Comparison of ENCODE assay signal across 17 cellular contexts in genomic region chr18:11887305-11888262, GRCh38. TPM values are rescaled to one million over a fixed set of nuclear protein-coding genes. Genes with fewer than 3 reads are reported as not detected.
DNase-seq lines count a peak whose midpoint lies in the region; ATAC-seq and TF ChIP-seq lines count a peak whose summit lies in the region.
"Had no signal": no experiment of that assay in that cellular context is flagged by ENCODE, and none has a peak within 500 bp of the region (broad histone marks: within the 10 kb centered on the region; RNA-seq: fewer than 3 reads in every experiment).

No MANE protein-coding gene starts in this region.

- intact Hi-C loops in PC-9 (cut with micrococcal nuclease; ENCODE audit: unreplicated experiment): loop anchor here (1.0 to 2.0 kb wide), 3 partner anchors 27 to 59 kb away; no protein-coding TSS in a partner anchor

- H3F3A ChIP-seq in PC-9 (ENCODE audit: insufficient read depth, low read depth): peaks cover 24% of the 10 kb centered on the region

- no TSS peak for BruUV-seq in PC-9 (replicated peaks; lab: Mats Ljungman, UMichigan)

- no peak overlapping the region for H3K4me3 ChIP-seq in PC-9
- no peak overlapping the region for H3K4me3 ChIP-seq in gastroesophageal sphincter
- H3K4me3 ChIP-seq: BLaER1 treated with 17β-estradiol and CSF1 and Interleukin-3, amounts not matched to agents 10 nM and 100 nM; right atrium auricular region had no signal

- H3K9me3 ChIP-seq in PC-9 (ENCODE audit: insufficient read depth, low read depth) (no peaks in the 10 kb centered on the region), gastroesophageal sphincter (no peaks in the 10 kb centered on the region)
- H3K9me3 ChIP-seq: BLaER1 treated with 17β-estradiol and CSF1 and Interleukin-3, amounts not matched to agents 10 nM and 100 nM; right atrium auricular region had no signal

- H3K36me3 ChIP-seq in PC-9 (ENCODE audit: low read depth) (no peaks in the 10 kb centered on the region), gastroesophageal sphincter (peaks cover 0 to 92% of the 10 kb centered on the region in 2 donors)

- no peaks in the 10 kb centered on the region for H3K79me2 ChIP-seq in PC-9 (ENCODE audit: low read depth)

- POLR2A ChIA-PET in PC-9 (lab: Charles Lee; ENCODE audit: unreplicated experiment): interaction anchor here (0.6 to 0.7 kb wide), 4 partner anchors 8 to 94 kb away, joined by 4 to 19 read pairs (median 6); partner anchors contain the start of gene IMPA2

- no peak overlapping the region for H2AFZ ChIP-seq in PC-9

- peaks cover 24% of the 10 kb centered on the region for H3K4me1 ChIP-seq in PC-9 (replicated peaks; ENCODE audit: insufficient read depth)
- H3K4me1 ChIP-seq in foreskin keratinocyte: peaks cover 7% of the 10 kb centered on the region
- no peaks in the 10 kb centered on the region for H3K4me1 ChIP-seq in gastroesophageal sphincter
- H3K4me1 ChIP-seq: right atrium auricular region had no signal

- peak; percentile 83 for DNase-seq in HT-29 (ENCODE audit: low spot score)
- DNase-seq in PC-9: peak; percentile 61 to 95
- DNase-seq in foreskin keratinocyte: no peak
- DNase-seq in renal cortical epithelial cell (ENCODE audit: low read depth): peak; percentile 35
- no peak for DNase-seq in SK-N-DZ (ENCODE audit: low spot score)
- no peak for DNase-seq in germinal center (ENCODE audit: low spot score)
- DNase-seq: activated CD4-positive, alpha-beta T cell treated with anti-CD3 and anti-CD28 coated beads for 1 hour; activated CD8-positive, alpha-beta memory T cell treated with anti-CD3 and anti-CD28 coated beads, Interleukin-2, amount 50 U/mL, for 48 hours; DMS79 treated with DMSO at 0.1 percent for 48 hours; MM.1S; NCI-H2029 treated with DMSO at 0.1 percent for 48 hours; NCI-H774; stimulated activated CD4-positive, alpha-beta T cell treated with anti-CD3 and anti-CD28 coated beads, Interleukin-1b, Interleukin-23, amount 100 ng/mL, for 48 hours had no signal

- H3K27ac ChIP-seq in PC-9 (peak overlapping the region; percentile 60), foreskin keratinocyte (no peak overlapping the region), gastroesophageal sphincter (no peak overlapping the region)
- H3K27ac ChIP-seq: right atrium auricular region had no signal

- no peak for TF ChIP-seq EP300 in gastroesophageal sphincter (IDR thresholded peaks at IDR 0.05)

- CTCF ChIA-PET in PC-9 (lab: Charles Lee): interaction anchor here (0.5 to 1.3 kb wide), 4 partner anchors 93 to 295 kb away, joined by 3 to 11 read pairs (median 3); partner anchors contain the start of gene IMPA2

- no peak for TF ChIP-seq POLR2A in gastroesophageal sphincter (IDR thresholded peaks at IDR 0.05)

- H3K27me3 ChIP-seq in PC-9 (ENCODE audit: insufficient read depth, low read depth) (no peaks in the 10 kb centered on the region), foreskin keratinocyte (no peaks in the 10 kb centered on the region), gastroesophageal sphincter (no peaks in the 10 kb centered on the region)
- H3K27me3 ChIP-seq: BLaER1 treated with 17β-estradiol and CSF1 and Interleukin-3, amounts not matched to agents 10 nM and 100 nM; right atrium auricular region had no signal

- H4K20me1 ChIP-seq in PC-9 (ENCODE audit: insufficient read depth): no peaks in the 10 kb centered on the region
- H4K20me1 ChIP-seq: BLaER1 treated with 17β-estradiol and CSF1 and Interleukin-3, amounts not matched to agents 10 nM and 100 nM had no signal

- WGBS in gastroesophageal sphincter (ENCODE audit: low coverage in 1 of 2), 2 donors: 78 to 89% methylated on average over 3 to 10 of the region's 10 CpGs

- peak overlapping the region; percentile 53 for H3K4me2 ChIP-seq in PC-9

- ATAC-seq in foreskin keratinocyte (peak; percentile 43), GM18858 (IDR thresholded peaks at IDR 0.05; ENCODE audit: unreplicated experiment) (no peak), gastroesophageal sphincter (no peak)

- TF ChIP-seq CTCF in PC-9 (conservative IDR thresholded peaks at IDR 0.05) (no peak), foreskin keratinocyte (conservative IDR thresholded peaks at IDR 0.05) (no peak), gastroesophageal sphincter (IDR thresholded peaks at IDR 0.05) (no peak)

- H3K9me2 ChIP-seq in PC-9 (ENCODE audit: insufficient read depth): no peaks in the 10 kb centered on the region

RNA-seq across cellular contexts. Expression of gene MPPE1, which starts 20.5 kb away (rescaled TPM):
- total RNA-seq in HT-29 (2014; rRNA removed; shearing (Covaris generic)): 19.0 and 21.5 TPM in 2 replicates
- total RNA-seq in PC-9 (2021) (40.7 and 54.9 TPM in 2 replicates), foreskin keratinocyte (14.4 and 19.1 TPM in 2 replicates), renal cortical epithelial cell (20.1 and 37.6 TPM in 2 replicates), gastroesophageal sphincter (10 to 100 TPM; 19.5 to 33.8 (median 21.4) TPM)
- polyA plus RNA-seq in foreskin keratinocyte: 14.1 and 16.4 TPM in 2 replicates
- polyA plus RNA-seq in SK-N-DZ (2014; cell fraction: cytosol; rRNA removed): 15.1 and 16.8 TPM in 2 replicates
- polyA plus RNA-seq in SK-N-DZ (2014; cell fraction: nucleus; rRNA removed): 39.0 and 48.1 TPM in 2 replicates

RNA-seq across cellular contexts. Expression of gene CHMP1B, which starts 36.4 kb away (rescaled TPM):
- 47.1 and 51.8 TPM in 2 replicates for total RNA-seq in HT-29 (2014; rRNA removed; shearing (Covaris generic))
- total RNA-seq in PC-9 (2021) (68.0 and 73.6 TPM in 2 replicates), foreskin keratinocyte (29.1 and 31.8 TPM in 2 replicates), renal cortical epithelial cell (106 and 118 TPM in 2 replicates), gastroesophageal sphincter (10 to 100 TPM; 46.0 to 71.6 (median 52.8) TPM)
- 19.2 and 21.9 TPM in 2 replicates for polyA plus RNA-seq in foreskin keratinocyte
- 47.5 and 47.8 TPM in 2 replicates for polyA plus RNA-seq in SK-N-DZ (2014; cell fraction: cytosol; rRNA removed)
- 21.3 and 23.5 TPM in 2 replicates for polyA plus RNA-seq in SK-N-DZ (2014; cell fraction: nucleus; rRNA removed)

Comparison
In these comparisons a context has a peak if more than half of its experiments do, and no peak if none do; other contexts are left out.
1. DNase-seq: peak in HT-29 (single experiment), PC-9 (2 of 2) and renal cortical epithelial cell (single experiment); none in foreskin keratinocyte (0 of 2), SK-N-DZ (single experiment) and germinal center (single experiment).